In genomic region chr12:78866518-78866917, GRCh38 we compare ENCODE assay signal across 22 cellular contexts. TPM values are rescaled to one million over a fixed set of nuclear protein-coding genes. Genes with fewer than 3 reads are reported as not detected.
A peak's percentile ranks its signal among the peaks of the same experiment; 100 is the strongest.
DNase-seq lines count a peak whose midpoint lies in the region; ATAC-seq, FAIRE-seq and TF ChIP-seq lines count a peak whose summit lies in the region.
"Had no signal": no experiment of that assay in that cellular context is flagged by ENCODE, and none has a peak within 500 bp of the region (broad histone marks: within the 10 kb centered on the region; RNA-seq: fewer than 3 reads in every experiment).

No MANE protein-coding gene starts in this region.

- TF ChIP-seq CTCF in A549 (IDR thresholded peaks at IDR 0.05): no peak

- POLR2A ChIA-PET in A549 (lab: Yijun Ruan, JAX): interaction anchor here (1.3 kb wide), 1 partner anchor 17 kb away, joined by 4 read pairs; no protein-coding TSS in a partner anchor

- CTCF ChIA-PET in A549 (lab: Yijun Ruan, JAX): no interaction called here

- 85% methylated on average over 4 of the region's 4 CpGs for WGBS in A549 (ENCODE audit: missing lambda C conversion rate)

- TF ChIP-seq POLR2A in A549 (IDR thresholded peaks at IDR 0.05; ENCODE audit: low read length): no peak

- H3K9me3 ChIP-seq in A549: no peaks in the 10 kb centered on the region
- H3K9me3 ChIP-seq in ES-I3 (ENCODE audit: control insufficient read depth, insufficient read depth, low read length): no peaks in the 10 kb centered on the region
- no peaks in the 10 kb centered on the region for H3K9me3 ChIP-seq in iPS-20b (ENCODE audit: insufficient read depth, low read depth, low read length)
- H3K9me3 ChIP-seq: gastrocnemius medialis, left lung, sigmoid colon, SJCRH30 had no signal

- no peak for DNase-seq in A549 (ENCODE audit: low read depth in 1 of 2, low spot score in 1 of 2)
- DNase-seq in NCI-H82 (lab: John Stamatoyannopoulos, UW): peak; percentile 31
- DNase-seq in RPMI8226: no peak
- no peak for DNase-seq in stimulated activated CD4-positive, alpha-beta T cell treated with anti-CD3 and anti-CD28 coated beads, Interleukin-4, amount 100 ng/mL, for 1 hour
- DNase-seq in GM19239 (ENCODE audit: insufficient read length, low spot score): no peak
- DNase-seq: activated CD4-positive, CD25-positive, alpha-beta regulatory T cell; activated CD8-positive, alpha-beta memory T cell treated with anti-CD3 and anti-CD28 coated beads for 24 hours; activated naive CD8-positive, alpha-beta T cell treated with anti-CD3 and anti-CD28 coated beads, Interleukin-2, amount 10 ng/mL, durations not matched to agents 7 days and 5 days; dermis blood vessel endothelial cell; gastrocnemius medialis; KG1; left lung; NCI-H1048; PC-3; sigmoid colon; SJCRH30; stimulated activated CD4-positive, alpha-beta T cell treated with anti-CD3 and anti-CD28 coated beads, Interleukin-1b, Interleukin-23, amount 100 ng/mL, for 48 hours had no signal

- H3K36me3 ChIP-seq in ES-I3 (ENCODE audit: insufficient read depth, low read length) (no peaks in the 10 kb centered on the region), iPS-20b (ENCODE audit: insufficient read depth, low read depth, low read length) (no peaks in the 10 kb centered on the region)
- H3K36me3 ChIP-seq: gastrocnemius medialis, left lung, sigmoid colon, SJCRH30 had no signal

- no peaks in the 10 kb centered on the region for H3K27me3 ChIP-seq in iPS-20b (ENCODE audit: insufficient read depth, low read length)
- H3K27me3 ChIP-seq: SJCRH30 had no signal

- H3K4me2 ChIP-seq in A549: peak overlapping the region; percentile 76

- H3K9ac ChIP-seq in ES-I3 (ENCODE audit: low read depth, low read length) (peak overlapping the region; percentile 82; the same call in 1 of the 2 replicates), iPS-20b (ENCODE audit: low read depth, low read length) (no peak overlapping the region)

- 0 out of 3 replicates have a peak overlapping the region, but pooled peaks have one; percentile 94 for H3K4me3 ChIP-seq in A549
- H3K4me3 ChIP-seq in iPS-20b (ENCODE audit: low read length): peak overlapping the region; percentile 93
- H3K4me3 ChIP-seq: gastrocnemius medialis, left lung, sigmoid colon had no signal

- H3K4me1 ChIP-seq in A549 (peaks cover 49% of the 10 kb centered on the region), ES-I3 (ENCODE audit: insufficient read depth, low read length) (peaks cover 11% of the 10 kb centered on the region), iPS-20b (ENCODE audit: insufficient read depth, low read length) (peaks cover 24% of the 10 kb centered on the region; the same call in 1 of the 2 replicates)
- H3K4me1 ChIP-seq: gastrocnemius medialis, left lung had no signal

- no peak for ATAC-seq in A549
- ATAC-seq in activated CD4-positive, CD25-positive, alpha-beta regulatory T cell treated with anti-CD3 and anti-CD28 coated beads, Interleukin-2, amount 50 U/mL, for 24 hours: no peak
- ATAC-seq: gastrocnemius medialis, left lung, PC-3 had no signal

- FAIRE-seq in A549 (lab: Jason Lieb, UNC) (no peak), GM19239 (lab: Jason Lieb, UNC) (no peak)
- FAIRE-seq: urothelium cell line had no signal

- H3K27ac ChIP-seq in A549 (no peak overlapping the region), iPS-20b (ENCODE audit: low read length) (no peak overlapping the region)
- H3K27ac ChIP-seq: epithelial cell of prostate, gastrocnemius medialis, left lung, sigmoid colon, SJCRH30 had no signal

- no peak for TF ChIP-seq RAD21 in A549 (conservative IDR thresholded peaks at IDR 0.05 in 1 of 2, IDR thresholded peaks at IDR 0.05 in 1 of 2)

- no peak for TF ChIP-seq EP300 in A549 (IDR thresholded peaks at IDR 0.05)

TF ChIP-seq in A549, 52 proteins besides CTCF, POLR2A, EP300 and RAD21:
- no peak for TF ChIP-seq FOXS1 (CRISPR knock-in tag; IDR thresholded peaks at IDR 0.05)
- no peak for TF ChIP-seq SREBF2 (IDR thresholded peaks at IDR 0.05)
- no peak for TF ChIP-seq POLR2AphosphoS2 (conservative IDR thresholded peaks at IDR 0.05; ENCODE audit: low read length)
- TF ChIP-seq HOXB5 (CRISPR knock-in tag; IDR thresholded peaks at IDR 0.05): no peak
- no peak for TF ChIP-seq BHLHE40 (IDR thresholded peaks at IDR 0.05; ENCODE audit: low read depth, low read length)

RNA-seq across cellular contexts. Expression of gene SYT1, which starts 1.9 kb away (rescaled TPM):
- polyA plus RNA-seq in A549 (2011; rRNA removed) (39.6 and 41.6 TPM in 2 replicates), A549 (2017; fragmentation: RNase III; extraction: RNeasy Plus Mini Kit Qiagen cat#74134 plus additional on column Dnase treatment) (9.5 to 14.3 TPM (median 11.7 TPM) in 3 replicates)
- 4.8 and 5.3 TPM in 2 replicates for polyA plus RNA-seq in A549 (2012; cell fraction: cytosol; rRNA removed)
- polyA plus RNA-seq in A549 (2012; cell fraction: nucleus; rRNA removed): 3.2 and 3.8 TPM in 2 replicates
- polyA minus RNA-seq in A549 (2011; rRNA and poly(A)+ RNA removed): 22.5 and 22.9 TPM in 2 replicates
